Comparison of ENCODE assay signal across 1 cellular context in the genomic region with DNA sequence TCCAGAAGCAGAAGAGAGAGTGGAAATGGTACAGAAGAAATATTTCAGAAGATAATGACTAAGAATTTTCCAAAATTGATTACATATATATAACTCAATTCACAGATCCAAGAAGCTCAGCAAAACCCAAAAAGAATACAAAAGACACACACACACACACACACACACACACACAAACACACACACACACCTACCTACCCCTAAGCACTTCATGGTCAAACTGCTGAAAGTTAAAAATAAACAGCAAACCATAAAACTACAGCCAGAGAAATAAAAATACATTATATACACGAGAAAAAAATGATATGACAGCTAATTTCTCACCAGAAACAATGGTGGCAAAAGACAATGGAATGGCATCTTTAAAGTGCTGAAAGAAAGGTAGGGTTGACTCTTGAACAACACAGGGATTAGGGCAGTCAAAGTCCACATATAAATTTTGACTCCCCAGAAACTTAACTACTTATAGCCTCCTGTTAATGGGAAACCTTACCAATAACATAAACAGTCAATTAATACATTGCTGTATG.
TF ChIP-seq lines count a peak whose summit lies in the region.

No MANE protein-coding gene starts in this region.

TF ChIP-seq in K562, 482 proteins besides CTCF, POLR2A, EP300 and RAD21 (continued from another document):
- peak in 1 of 2 experiments; percentile 79; a peak in 2 of 3 replicates for TF ChIP-seq CBX3 (IDR thresholded peaks at IDR 0.05; ENCODE audit: borderline replicate concordance in 1 of 2, low read length in 2 of 2)
